10 cellular contexts compared by ENCODE assay signal in genomic region chr2:42195559-42195958, GRCh38. TPM values are rescaled to one million over a fixed set of nuclear protein-coding genes. Genes with fewer than 3 reads are reported as not detected.
DNase-seq lines count a peak whose midpoint lies in the region; ATAC-seq and TF ChIP-seq lines count a peak whose summit lies in the region.
"Had no signal": no experiment of that assay in that cellular context is flagged by ENCODE, and none has a peak within 500 bp of the region (broad histone marks: within the 10 kb centered on the region; RNA-seq: fewer than 3 reads in every experiment).

No MANE protein-coding gene starts in this region.

- H2BK15ac ChIP-seq in mesenchymal stem cell (ENCODE audit: low read depth, poor library complexity, severe bottlenecking): no peak overlapping the region

- no peaks in the 10 kb centered on the region for H3K9me3 ChIP-seq in mesenchymal stem cell (ENCODE audit: control insufficient read depth, low read length)

- DNase-seq in DMS 273 (lab: John Stamatoyannopoulos, UW; ENCODE audit: unreplicated experiment) (peak; percentile 36), LoVo (ENCODE audit: low spot score) (peak; percentile 85), choroid plexus epithelial cell (ENCODE audit: low read depth) (peak; percentile 72), mesenchymal stem cell (peak; percentile 76), D341Med (ENCODE audit: low spot score) (no peak), dedifferentiated amniotic fluid mesenchymal stem cell (ENCODE audit: extremely low spot score) (no peak), H7 (no peak)
- DNase-seq: left ventricle myocardium superior, posterior cingulate gyrus had no signal

- H3K18ac ChIP-seq in mesenchymal stem cell (ENCODE audit: low read depth in 1 of 2, low read length in 2 of 2): no peak overlapping the region

- H2BK12ac ChIP-seq in mesenchymal stem cell (ENCODE audit: low read length in 2 of 2): no peak overlapping the region

- no peak overlapping the region for H3K4ac ChIP-seq in mesenchymal stem cell (ENCODE audit: low read depth in 1 of 2, low read length in 2 of 2)

- H3K36me3 ChIP-seq in mesenchymal stem cell (ENCODE audit: control insufficient read depth in 1 of 2, insufficient read depth in 2 of 2, low read depth in 1 of 2, low read length in 2 of 2) (no peaks in the 10 kb centered on the region), H7 (replicated peaks; ENCODE audit: control insufficient read depth, insufficient read depth, low read length) (no peaks in the 10 kb centered on the region)

- TF ChIP-seq CTCF in choroid plexus epithelial cell (conservative IDR thresholded peaks at IDR 0.05; ENCODE audit: low read depth, low read length): no peak

- H3K4me1 ChIP-seq in mesenchymal stem cell (ENCODE audit: control insufficient read depth, insufficient read depth, low read depth, low read length): peaks cover 8% of the 10 kb centered on the region

- no peak overlapping the region for H2BK5ac ChIP-seq in mesenchymal stem cell (ENCODE audit: low read depth, low read length, poor library complexity, severe bottlenecking)

- H3K27me3 ChIP-seq in mesenchymal stem cell (ENCODE audit: control insufficient read depth in 1 of 2, insufficient read depth in 1 of 2, low read length in 2 of 2) (no peaks in the 10 kb centered on the region), H7 (ENCODE audit: control insufficient read depth, insufficient read depth, low read length) (no peaks in the 10 kb centered on the region)

- H4K8ac ChIP-seq in mesenchymal stem cell (ENCODE audit: low read length): no peak overlapping the region

- no peak overlapping the region for H3K4me3 ChIP-seq in choroid plexus epithelial cell (ENCODE audit: low read depth, low read length)
- no peak overlapping the region for H3K4me3 ChIP-seq in mesenchymal stem cell (ENCODE audit: insufficient read depth in 1 of 2, low read depth in 1 of 2, low read length in 2 of 2)
- no peak overlapping the region for H3K4me3 ChIP-seq in H7 (ENCODE audit: insufficient read depth, low read depth, low read length)

- no peak overlapping the region for H2AK5ac ChIP-seq in mesenchymal stem cell (ENCODE audit: low read length, severe bottlenecking)

- no peak overlapping the region for H3K4me2 ChIP-seq in mesenchymal stem cell (ENCODE audit: low read length, poor library complexity, severe bottlenecking)

- H3K14ac ChIP-seq in mesenchymal stem cell (ENCODE audit: low read length in 2 of 2): no peak overlapping the region

- no peak overlapping the region for H3K27ac ChIP-seq in mesenchymal stem cell (ENCODE audit: low read length, poor library complexity, severe bottlenecking)

- H3K79me1 ChIP-seq in mesenchymal stem cell (replicated peaks; ENCODE audit: low read length, poor library complexity, severe bottlenecking): peaks cover 9% of the 10 kb centered on the region

- no peak overlapping the region for H2AFZ ChIP-seq in mesenchymal stem cell (ENCODE audit: low read depth, low read length)

- H3K9ac ChIP-seq in mesenchymal stem cell (ENCODE audit: low read length): no peak overlapping the region

- no peak for ATAC-seq in GM21723 (IDR thresholded peaks at IDR 0.05; ENCODE audit: unreplicated experiment)
- ATAC-seq: left ventricle myocardium superior had no signal

- no peak overlapping the region for H4K91ac ChIP-seq in mesenchymal stem cell (ENCODE audit: low read length)

- H3K23ac ChIP-seq in mesenchymal stem cell (ENCODE audit: low read length in 2 of 2): no peak overlapping the region

- H2BK120ac ChIP-seq in mesenchymal stem cell (ENCODE audit: low read depth, low read length): no peak overlapping the region

RNA-seq across cellular contexts. Expression of gene EML4, which starts 26.4 kb away (rescaled TPM):
- polyA plus RNA-seq in mesenchymal stem cell (2013, experiment 1 of 2): 24.9 TPM
- 24.4 TPM for polyA plus RNA-seq in mesenchymal stem cell (2013, experiment 2 of 2)
- 61.1 and 90.4 TPM in 2 replicates for total RNA-seq in H7 (2014; rRNA removed; shearing (Covaris generic))

Comparison
In these comparisons a context has a peak if more than half of its experiments do, and no peak if none do; other contexts are left out.
1. DNase-seq: peak in DMS 273 (single experiment), LoVo (single experiment), choroid plexus epithelial cell (single experiment) and mesenchymal stem cell (single experiment); none in D341Med (single experiment), dedifferentiated amniotic fluid mesenchymal stem cell (single experiment) and H7 (single experiment).